In the genomic region with DNA sequence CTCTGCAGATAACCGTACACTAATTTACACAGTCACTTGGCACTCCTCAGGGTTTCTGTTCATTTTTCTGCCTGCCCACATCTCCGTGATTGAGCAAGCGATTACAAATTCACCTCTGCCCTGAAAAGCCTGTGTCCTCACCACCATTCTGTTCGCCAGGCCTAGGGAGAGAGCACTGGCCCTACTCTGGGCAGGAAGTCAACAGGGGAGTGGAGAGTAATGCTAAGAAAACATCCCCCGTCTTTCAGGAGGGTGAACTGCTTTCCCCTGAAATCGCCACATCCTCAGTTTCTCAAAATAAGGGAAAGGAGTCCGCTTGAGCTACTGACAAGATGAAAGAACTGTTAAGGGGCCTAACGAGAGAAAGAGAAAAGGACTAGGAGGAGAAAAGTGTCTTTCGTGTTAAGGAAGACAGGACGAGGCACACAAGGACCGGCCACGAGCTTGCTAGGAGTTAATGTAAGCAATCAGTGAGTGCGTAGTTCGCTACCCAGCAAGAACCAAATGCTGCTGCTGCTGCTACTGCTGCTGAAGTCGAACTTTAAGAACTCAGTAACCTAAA, we compare ENCODE assay signal across 8 cellular contexts. TPM values are rescaled to one million over a fixed set of nuclear protein-coding genes. Genes with fewer than 3 reads are reported as not detected.
A peak's percentile ranks its signal among the peaks of the same experiment; 100 is the strongest.
DNase-seq lines count a peak whose midpoint lies in the region; ATAC-seq and TF ChIP-seq lines count a peak whose summit lies in the region.

No MANE protein-coding gene starts in this region.

- H3K27ac ChIP-seq in dorsolateral prefrontal cortex (peak overlapping the region in 58 of 59 donors; percentile 7 to 97 (median 84)), lung (ENCODE audit: low read depth in 1 of 2, low read length in 1 of 2) (peak overlapping the region; percentile 83), tibial artery (peak overlapping the region; percentile 82 to 91)

- ATAC-seq in HG03280 (IDR thresholded peaks at IDR 0.05; ENCODE audit: unreplicated experiment): peak; percentile 13
- peak; percentile 60 for ATAC-seq in SK-N-SH treated with all-trans-retinoic acid at 6 μM for 48 hours
- ATAC-seq in lung (ENCODE audit: insufficient read depth, low FRiP score): peak; percentile 17

- no peak for TF ChIP-seq CTCF in dorsolateral prefrontal cortex (IDR thresholded peaks at IDR 0.05 in 54 of 56, conservative IDR thresholded peaks at IDR 0.05 in 2 of 56; ENCODE audit: low read depth in 1 of 56, partially characterized antibody in 56 of 56)
- no peak for TF ChIP-seq CTCF in lung (IDR thresholded peaks at IDR 0.05; ENCODE audit: control extremely low read depth, extremely low read depth)
- TF ChIP-seq CTCF in tibial artery (IDR thresholded peaks at IDR 0.05): no peak

- H3K27me3 ChIP-seq in dorsolateral prefrontal cortex (no peaks in the 10 kb centered on the region), lung (ENCODE audit: control insufficient read depth, insufficient read depth) (no peaks in the 10 kb centered on the region), tibial artery (no peaks in the 10 kb centered on the region)

- intact Hi-C loops in dorsolateral prefrontal cortex (cut with DNase I): no loop called here
- intact Hi-C loops in tibial artery (cut with DNase I; ENCODE audit: low total_unique reads): no loop called here

- peaks cover 15 to 21% of the 10 kb centered on the region in 2 donors for H3K36me3 ChIP-seq in lung (ENCODE audit: control insufficient read depth in 2 of 2, insufficient read depth in 2 of 2, low read length in 2 of 2)
- H3K36me3 ChIP-seq in tibial artery: peaks cover 42 to 46% (median 42%) of the 10 kb centered on the region in 3 donors

- H3K4me3 ChIP-seq in dorsolateral prefrontal cortex: peak overlapping the region; percentile 67 to 99 (median 92)
- H3K4me3 ChIP-seq in lung: peak overlapping the region; percentile 80
- peak overlapping the region; percentile 69 to 92 for H3K4me3 ChIP-seq in tibial artery

- 1% methylated on average over 15 of the region's 15 CpGs for WGBS in lung, 2 donors

- peaks cover 8 to 10% of the 10 kb centered on the region in 2 donors for H3K4me1 ChIP-seq in lung (ENCODE audit: control insufficient read depth in 2 of 2, insufficient read depth in 2 of 2, low read length in 2 of 2)
- H3K4me1 ChIP-seq in tibial artery: peaks cover 0 to 24% (median 16%) of the 10 kb centered on the region in 4 donors

- H3K9me3 ChIP-seq in lung (ENCODE audit: control insufficient read depth in 2 of 2, insufficient read depth in 1 of 2, low read length in 1 of 2) (no peaks in the 10 kb centered on the region), tibial artery (no peaks in the 10 kb centered on the region)

- DNase-seq in activated T-cell treated with anti-CD3 and anti-CD28 coated beads for 1 hour (ENCODE audit: low read depth): peak; percentile 1
- no peak for DNase-seq in activated T-cell treated with anti-CD3 and anti-CD28 coated beads, Interleukin-2, amount 50 U/mL, for 1 hour
- peak in 1 of 10 donors; percentile 26 for DNase-seq in dorsolateral prefrontal cortex
- peak; percentile 47 for DNase-seq in lung (ENCODE audit: low spot score)
- peak in 1 of 2 donors; percentile 42 for DNase-seq in tibial artery
- DNase-seq in T1000 (lab: John Stamatoyannopoulos, UW): no peak

TF ChIP-seq in SK-N-SH treated with all-trans-retinoic acid at 6 μM for 48 hours, 23 proteins besides CTCF, POLR2A, EP300 and RAD21:
- TF ChIP-seq ZNF70 (CRISPR knock-in tag; IDR thresholded peaks at IDR 0.05): no peak
- TF ChIP-seq, protein P1, sequence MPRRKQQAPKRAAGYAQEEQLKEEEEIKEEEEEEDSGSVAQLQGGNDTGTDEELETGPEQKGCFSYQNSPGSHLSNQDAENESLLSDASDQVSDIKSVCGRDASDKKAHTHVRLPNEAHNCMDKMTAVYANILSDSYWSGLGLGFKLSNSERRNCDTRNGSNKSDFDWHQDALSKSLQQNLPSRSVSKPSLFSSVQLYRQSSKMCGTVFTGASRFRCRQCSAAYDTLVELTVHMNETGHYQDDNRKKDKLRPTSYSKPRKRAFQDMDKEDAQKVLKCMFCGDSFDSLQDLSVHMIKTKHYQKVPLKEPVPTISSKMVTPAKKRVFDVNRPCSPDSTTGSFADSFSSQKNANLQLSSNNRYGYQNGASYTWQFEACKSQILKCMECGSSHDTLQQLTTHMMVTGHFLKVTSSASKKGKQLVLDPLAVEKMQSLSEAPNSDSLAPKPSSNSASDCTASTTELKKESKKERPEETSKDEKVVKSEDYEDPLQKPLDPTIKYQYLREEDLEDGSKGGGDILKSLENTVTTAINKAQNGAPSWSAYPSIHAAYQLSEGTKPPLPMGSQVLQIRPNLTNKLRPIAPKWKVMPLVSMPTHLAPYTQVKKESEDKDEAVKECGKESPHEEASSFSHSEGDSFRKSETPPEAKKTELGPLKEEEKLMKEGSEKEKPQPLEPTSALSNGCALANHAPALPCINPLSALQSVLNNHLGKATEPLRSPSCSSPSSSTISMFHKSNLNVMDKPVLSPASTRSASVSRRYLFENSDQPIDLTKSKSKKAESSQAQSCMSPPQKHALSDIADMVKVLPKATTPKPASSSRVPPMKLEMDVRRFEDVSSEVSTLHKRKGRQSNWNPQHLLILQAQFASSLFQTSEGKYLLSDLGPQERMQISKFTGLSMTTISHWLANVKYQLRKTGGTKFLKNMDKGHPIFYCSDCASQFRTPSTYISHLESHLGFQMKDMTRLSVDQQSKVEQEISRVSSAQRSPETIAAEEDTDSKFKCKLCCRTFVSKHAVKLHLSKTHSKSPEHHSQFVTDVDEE (CRISPR knock-in tag; IDR thresholded peaks at IDR 0.05): no peak
- no peak for TF ChIP-seq CSDC2 (CRISPR knock-in tag; IDR thresholded peaks at IDR 0.05)
- no peak for TF ChIP-seq PPARA (CRISPR knock-in tag; IDR thresholded peaks at IDR 0.05; ENCODE audit: borderline replicate concordance)
- TF ChIP-seq ISL1 (CRISPR knock-in tag; IDR thresholded peaks at IDR 0.05): no peak
- TF ChIP-seq ZNF8 (CRISPR knock-in tag; IDR thresholded peaks at IDR 0.05): no peak
- no peak for TF ChIP-seq TOX (CRISPR knock-in tag; IDR thresholded peaks at IDR 0.05; ENCODE audit: borderline replicate concordance)
- no peak for TF ChIP-seq ARNTL (CRISPR knock-in tag; IDR thresholded peaks at IDR 0.05; ENCODE audit: borderline replicate concordance, low read depth)
- no peak for TF ChIP-seq OSR1 (CRISPR knock-in tag; IDR thresholded peaks at IDR 0.05)
- TF ChIP-seq, protein P2, sequence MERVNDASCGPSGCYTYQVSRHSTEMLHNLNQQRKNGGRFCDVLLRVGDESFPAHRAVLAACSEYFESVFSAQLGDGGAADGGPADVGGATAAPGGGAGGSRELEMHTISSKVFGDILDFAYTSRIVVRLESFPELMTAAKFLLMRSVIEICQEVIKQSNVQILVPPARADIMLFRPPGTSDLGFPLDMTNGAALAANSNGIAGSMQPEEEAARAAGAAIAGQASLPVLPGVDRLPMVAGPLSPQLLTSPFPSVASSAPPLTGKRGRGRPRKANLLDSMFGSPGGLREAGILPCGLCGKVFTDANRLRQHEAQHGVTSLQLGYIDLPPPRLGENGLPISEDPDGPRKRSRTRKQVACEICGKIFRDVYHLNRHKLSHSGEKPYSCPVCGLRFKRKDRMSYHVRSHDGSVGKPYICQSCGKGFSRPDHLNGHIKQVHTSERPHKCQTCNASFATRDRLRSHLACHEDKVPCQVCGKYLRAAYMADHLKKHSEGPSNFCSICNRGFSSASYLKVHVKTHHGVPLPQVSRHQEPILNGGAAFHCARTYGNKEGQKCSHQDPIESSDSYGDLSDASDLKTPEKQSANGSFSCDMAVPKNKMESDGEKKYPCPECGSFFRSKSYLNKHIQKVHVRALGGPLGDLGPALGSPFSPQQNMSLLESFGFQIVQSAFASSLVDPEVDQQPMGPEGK (CRISPR knock-in tag; IDR thresholded peaks at IDR 0.05; ENCODE audit: borderline replicate concordance): no peak
- TF ChIP-seq RARB (CRISPR knock-in tag; IDR thresholded peaks at IDR 0.05): no peak

RNA-seq across cellular contexts. Expression of a gene that starts 0.6 kb away (rescaled TPM):
- total RNA-seq in dorsolateral prefrontal cortex: 100 to 1,000 TPM in 52 of 120 experiments, 10 to 100 TPM in 68; 63.4 to 123 (median 97.5) TPM
- 10 to 100 TPM; 55.9 to 60.7 TPM for total RNA-seq in lung
- 10 to 100 TPM; 13.1 to 33.0 TPM for polyA plus RNA-seq in lung

RNA-seq across cellular contexts. Expression of a gene that starts 22.0 kb away (rescaled TPM):
- total RNA-seq in dorsolateral prefrontal cortex: 100 to 1,000 TPM; 111 to 260 (median 188) TPM
- 100 to 1,000 TPM; 104 to 207 TPM for total RNA-seq in lung
- 10 to 100 TPM; 64.0 to 72.4 TPM for polyA plus RNA-seq in lung

RNA-seq across cellular contexts. Expression of a gene that starts 58.7 kb away (rescaled TPM):
- total RNA-seq in dorsolateral prefrontal cortex (100 to 1,000 TPM; 107 to 252 (median 197) TPM), lung (100 to 1,000 TPM; 158 to 159 TPM)
- 10 to 100 TPM; 64.6 to 91.4 TPM for polyA plus RNA-seq in lung

RNA-seq across cellular contexts. Expression of a gene that starts 58.9 kb away (rescaled TPM):
- total RNA-seq in dorsolateral prefrontal cortex (10 to 100 TPM; 44.1 to 95.7 (median 60.5) TPM), lung (10 to 100 TPM; 72.2 to 85.9 TPM)
- polyA plus RNA-seq in lung: 10 to 100 TPM; 46.5 to 83.4 TPM

Comparison
In these comparisons a context has a peak if more than half of its experiments do, and no peak if none do; other contexts are left out.
1. DNase-seq: peak in activated T-cell treated with anti-CD3 and anti-CD28 coated beads for 1 hour (single experiment) and lung (single experiment); none in activated T-cell treated with anti-CD3 and anti-CD28 coated beads, Interleukin-2, amount 50 U/mL, for 1 hour (single experiment) and T1000 (single experiment).
2. Peak in every context shown above with its lines, with median percentiles within 50 percentile points of each other: ATAC-seq, H3K27ac ChIP-seq and H3K4me3 ChIP-seq.